13 cellular contexts compared by ENCODE assay signal in genomic region chr11:95999604-96000003, GRCh38.
DNase-seq lines count a peak whose midpoint lies in the region; ATAC-seq and TF ChIP-seq lines count a peak whose summit lies in the region.
"Had no signal": no experiment of that assay in that cellular context is flagged by ENCODE, and none has a peak within 500 bp of the region (broad histone marks: within the 10 kb centered on the region; RNA-seq: fewer than 3 reads in every experiment).

No MANE protein-coding gene starts in this region.

- H3K56ac ChIP-seq in IMR-90 (ENCODE audit: extremely low read depth, insufficient read depth, low read length): no peak overlapping the region

- ATAC-seq in IMR-90 (ENCODE audit: low read depth) (no peak), HG03571 (IDR thresholded peaks at IDR 0.05; ENCODE audit: unreplicated experiment) (no peak), HG03442 (IDR thresholded peaks at IDR 0.05; ENCODE audit: unreplicated experiment) (no peak)
- ATAC-seq in stimulated activated naive CD8-positive, alpha-beta T cell treated with anti-CD3 and anti-CD28 coated beads, Interleukin-15, amount 100 ng/mL, for 72 hours: no peak
- ATAC-seq: body of pancreas had no signal

- no peaks in the 10 kb centered on the region for H3K27me3 Mint-ChIP-seq in stimulated activated naive CD8-positive, alpha-beta T cell treated with anti-CD3 and anti-CD28 coated beads, Interleukin-15, amount 100 ng/mL, for 72 hours

- no peaks in the 10 kb centered on the region for H3K9me1 ChIP-seq in IMR-90 (ENCODE audit: insufficient read depth, low read length)

- peak overlapping the region; percentile 24; the same call in 1 of the 3 replicates for H2BK15ac ChIP-seq in IMR-90 (ENCODE audit: low read depth, low read length)

- peaks cover 16 to 34% of the 10 kb centered on the region in 2 experiments for H3K79me1 ChIP-seq in IMR-90 (ENCODE audit: low read depth in 1 of 2, low read length in 2 of 2)

- TF ChIP-seq RAD21 in IMR-90 (IDR thresholded peaks at IDR 0.05; ENCODE audit: low read length): no peak

- intact Hi-C loops in IMR-90 (cut with micrococcal nuclease): no loop called here

- peaks cover 25% of the 10 kb centered on the region for H3K4me1 Mint-ChIP-seq in stimulated activated naive CD8-positive, alpha-beta T cell treated with anti-CD3 and anti-CD28 coated beads, Interleukin-15, amount 100 ng/mL, for 72 hours

- H2BK120ac ChIP-seq in IMR-90 (ENCODE audit: low read depth, low read length): peak overlapping the region; percentile 3

- peak overlapping the region; percentile 25; the same call in 1 of the 2 replicates for H4K5ac ChIP-seq in IMR-90 (ENCODE audit: low read depth, low read length)

- H3K4me3 ChIP-seq in IMR-90 (ENCODE audit: insufficient read depth, low read depth, low read length) (no peak overlapping the region), coronary artery (peak overlapping the region; percentile 57), subcutaneous abdominal adipose tissue (ENCODE audit: low read depth in 1 of 5, low read length in 5 of 5) (peak overlapping the region in 4 of 5 donors; percentile 30 to 42 (median 34))
- H3K4me3 ChIP-seq: body of pancreas, GM12878 had no signal

- H3K27ac ChIP-seq in IMR-90 (ENCODE audit: insufficient read depth, low read length) (no peak overlapping the region), coronary artery (peak overlapping the region; percentile 78 to 87), subcutaneous abdominal adipose tissue (ENCODE audit: low read depth, low read length) (peak overlapping the region; percentile 98)
- H3K27ac ChIP-seq: epithelial cell of prostate had no signal

- peak overlapping the region; percentile 33; the same call in 1 of the 2 replicates for H3K4ac ChIP-seq in IMR-90 (ENCODE audit: low read depth, low read length)

- H2AK9ac ChIP-seq in IMR-90 (replicated peaks; ENCODE audit: low read depth, low read length, poor library complexity): no peak overlapping the region

- H3K18ac ChIP-seq in IMR-90 (ENCODE audit: low read depth, low read length): peak overlapping the region; percentile 27

- H4K91ac ChIP-seq in IMR-90 (ENCODE audit: insufficient read depth, low read depth, low read length): no peak overlapping the region; the same call in 1 of the 2 replicates

- dilution Hi-C loops in IMR-90 (cut with HindIII; ENCODE audit: low sequenced_read_pairs, unreplicated experiment): no loop called here

- TF ChIP-seq POLR2A in IMR-90 (IDR thresholded peaks at IDR 0.05; ENCODE audit: low read depth, low read length): no peak

- H3K27me3 ChIP-seq in IMR-90 (ENCODE audit: control insufficient read depth, insufficient read depth, low read length) (no peaks in the 10 kb centered on the region), subcutaneous abdominal adipose tissue (ENCODE audit: control insufficient read depth in 5 of 5, insufficient read depth in 4 of 5, low read length in 5 of 5) (no peaks in the 10 kb centered on the region)
- H3K27me3 ChIP-seq: body of pancreas had no signal

- H3K36me3 ChIP-seq in IMR-90 (ENCODE audit: control insufficient read depth, insufficient read depth, low read length) (no peaks in the 10 kb centered on the region), subcutaneous abdominal adipose tissue (ENCODE audit: control insufficient read depth in 5 of 5, insufficient read depth in 5 of 5, low read length in 5 of 5) (no peaks in the 10 kb centered on the region)

- no peak for DNase-seq in IMR-90
- no peak for DNase-seq in coronary artery (ENCODE audit: low spot score)
- DNase-seq in medulla oblongata (ENCODE audit: extremely low spot score): peak; percentile 37
- DNase-seq in stimulated activated naive CD8-positive, alpha-beta T cell treated with anti-CD3 and anti-CD28 coated beads, Interleukin-15, amount 100 ng/mL, for 72 hours: no peak
- DNase-seq in SW480 (ENCODE audit: low spot score): no peak
- DNase-seq: activated T-cell treated with anti-CD3 and anti-CD28 coated beads, Interleukin-2, amount 50 U/mL, for 48 hours; AML-193; body of pancreas had no signal

- BruUV-seq in IMR-90 (replicated peaks; lab: Mats Ljungman, UMichigan): no TSS peak

- peak overlapping the region; percentile 6 to 27; a peak in 2 of 4 replicates for H4K8ac ChIP-seq in IMR-90 (ENCODE audit: low read depth in 2 of 2, low read length in 2 of 2)

- no peak overlapping the region for H2AK5ac ChIP-seq in IMR-90 (ENCODE audit: low read depth, low read length)

- TF ChIP-seq CTCF in IMR-90 (conservative IDR thresholded peaks at IDR 0.05; ENCODE audit: low read depth, low read length) (no peak), coronary artery (IDR thresholded peaks at IDR 0.05) (no peak)

- H2AFZ ChIP-seq in IMR-90 (replicated peaks; ENCODE audit: low read length, poor library complexity): no peak overlapping the region

- no peaks in the 10 kb centered on the region for H4K20me1 ChIP-seq in IMR-90 (ENCODE audit: insufficient read depth, low read length)

- H3K4me3 Mint-ChIP-seq in stimulated activated naive CD8-positive, alpha-beta T cell treated with anti-CD3 and anti-CD28 coated beads, Interleukin-15, amount 100 ng/mL, for 72 hours: no peak overlapping the region

- POLR2A ChIA-PET in IMR-90 (lab: Charles Lee; ENCODE audit: unreplicated experiment): no interaction called here

- H3K4me1 ChIP-seq in IMR-90 (ENCODE audit: control insufficient read depth, insufficient read depth, low read length) (peaks cover 6% of the 10 kb centered on the region; the same call in 1 of the 2 replicates), subcutaneous abdominal adipose tissue (ENCODE audit: control insufficient read depth in 5 of 5, insufficient read depth in 5 of 5, low read length in 5 of 5) (peaks cover 6 to 47% (median 31%) of the 10 kb centered on the region in 5 donors)

- peak overlapping the region; percentile 56 for H2BK20ac ChIP-seq in IMR-90 (ENCODE audit: low read depth, low read length)

- H3K14ac ChIP-seq in IMR-90 (replicated peaks; ENCODE audit: low read depth, low read length): peak overlapping the region; percentile 21; the same call in 1 of the 2 replicates

- in situ Hi-C loops in IMR-90 (cut with MboI; ENCODE audit: low sequenced_read_pairs): no loop called here

- H3K4me2 ChIP-seq in IMR-90 (ENCODE audit: low read depth, low read length): peak overlapping the region; percentile 80; the same call in 1 of the 2 replicates

- 67% methylated on average over 1 of the region's 5 CpGs; no CpG with 5 or more reads in 1 of the 2 experiments for WGBS in IMR-90 (ENCODE audit: extremely low coverage in 2 of 2, insufficient read length in 1 of 2), 2 experiments

- no peak overlapping the region; the same call in 1 of the 2 replicates for H3K9ac ChIP-seq in IMR-90 (ENCODE audit: low read depth, low read length)
- H3K9ac ChIP-seq in subcutaneous abdominal adipose tissue (ENCODE audit: low read length in 5 of 5): peak overlapping the region; percentile 55 to 81 (median 57)

- peak overlapping the region; percentile 58 for H3K23ac ChIP-seq in IMR-90 (ENCODE audit: low read depth, low read length)

- H3K9me3 Mint-ChIP-seq in stimulated activated naive CD8-positive, alpha-beta T cell treated with anti-CD3 and anti-CD28 coated beads, Interleukin-15, amount 100 ng/mL, for 72 hours: peaks cover 14% of the 10 kb centered on the region in 2 donors

- H3K27ac Mint-ChIP-seq in stimulated activated naive CD8-positive, alpha-beta T cell treated with anti-CD3 and anti-CD28 coated beads, Interleukin-15, amount 100 ng/mL, for 72 hours: peak overlapping the region in 1 of 2 donors; percentile 49

- H2BK5ac ChIP-seq in IMR-90 (ENCODE audit: low read depth, low read length, poor library complexity, severe bottlenecking): no peak overlapping the region

- H3K9me3 ChIP-seq in IMR-90 (ENCODE audit: control insufficient read depth, insufficient read depth, low read length) (no peaks in the 10 kb centered on the region), subcutaneous abdominal adipose tissue (ENCODE audit: control insufficient read depth in 5 of 5, low read length in 5 of 5) (no peaks in the 10 kb centered on the region)
- H3K9me3 ChIP-seq: body of pancreas had no signal

- CTCF ChIA-PET in IMR-90 (lab: Yijun Ruan, JAX): interaction anchor here (0.6 kb wide), 2 partner anchors 54 to 217 kb away, joined by 3 read pairs; no protein-coding TSS in a partner anchor

TF ChIP-seq in IMR-90, 13 proteins besides CTCF, POLR2A, EP300 and RAD21:
- no peak for TF ChIP-seq BHLHE40 (IDR thresholded peaks at IDR 0.05; ENCODE audit: low read depth, low read length)
- no peak for TF ChIP-seq RFX5 (IDR thresholded peaks at IDR 0.05; ENCODE audit: low read depth, low read length)
- no peak for TF ChIP-seq CHD1 (IDR thresholded peaks at IDR 0.05; ENCODE audit: low read depth, low read length)
- TF ChIP-seq NFE2L2 (IDR thresholded peaks at IDR 0.05; ENCODE audit: low read depth, low read length): no peak
- TF ChIP-seq CEBPB (IDR thresholded peaks at IDR 0.05; ENCODE audit: low read depth, low read length): no peak
- TF ChIP-seq ELK1 (IDR thresholded peaks at IDR 0.05; ENCODE audit: borderline replicate concordance, low read depth, low read length): no peak
